ENCODE assay signal across 24 cellular contexts in genomic region chr18:63515279-63515678, GRCh38. TPM values are rescaled to one million over a fixed set of nuclear protein-coding genes. Genes with fewer than 3 reads are reported as not detected.
A peak's percentile ranks its signal among the peaks of the same experiment; 100 is the strongest.
DNase-seq lines count a peak whose midpoint lies in the region; ATAC-seq and TF ChIP-seq lines count a peak whose summit lies in the region.
"Had no signal": no experiment of that assay in that cellular context is flagged by ENCODE, and none has a peak within 500 bp of the region (broad histone marks: within the 10 kb centered on the region; RNA-seq: fewer than 3 reads in every experiment).

No MANE protein-coding gene starts in this region.

- H3K9me3 ChIP-seq in OCI-LY3 (ENCODE audit: insufficient read depth, low read length) (no peaks in the 10 kb centered on the region), fibroblast of lung (ENCODE audit: control insufficient read depth, insufficient read depth, low read depth, low read length) (no peaks in the 10 kb centered on the region), thoracic aorta (no peaks in the 10 kb centered on the region), uterus (no peaks in the 10 kb centered on the region)
- H3K9me3 ChIP-seq: heart left ventricle, tibial nerve had no signal

- TF ChIP-seq POLR2A in uterus (IDR thresholded peaks at IDR 0.05) = no peak

- intact Hi-C loops in cardiac septum (cut with DNase I) = loop anchor here (5.0 to 10.0 kb wide), 2 partner anchors 62 to 330 kb away; no protein-coding TSS in a partner anchor
- intact Hi-C loops in uterus (cut with DNase I; ENCODE audit: low total_unique reads) = no loop called here

- H3K4me2 ChIP-seq in OCI-LY3 (ENCODE audit: low read length) = no peak overlapping the region
- H3K4me2 ChIP-seq in fibroblast of lung (ENCODE audit: extremely low read depth, insufficient read depth, low read length) = no peak overlapping the region

- H3K4me1 ChIP-seq in OCI-LY3 (ENCODE audit: low read length) (peaks cover 4% of the 10 kb centered on the region), fibroblast of lung (ENCODE audit: control insufficient read depth, extremely low read depth, insufficient read depth, low read length) (no peaks in the 10 kb centered on the region), thoracic aorta (ENCODE audit: control insufficient read depth in 1 of 2, low read depth in 2 of 2) (no peaks in the 10 kb centered on the region), uterus (no peaks in the 10 kb centered on the region)
- H3K4me1 ChIP-seq: heart left ventricle had no signal

- H4K20me1 ChIP-seq in OCI-LY3 (ENCODE audit: insufficient read depth, low read length) (no peaks in the 10 kb centered on the region), fibroblast of lung (ENCODE audit: control insufficient read depth, extremely low read depth, insufficient read depth, low read length) (no peaks in the 10 kb centered on the region)

- H3K79me2 ChIP-seq in OCI-LY3 (ENCODE audit: low read length) (no peaks in the 10 kb centered on the region), fibroblast of lung (ENCODE audit: control insufficient read depth, insufficient read depth, low read length) (no peaks in the 10 kb centered on the region)

- peak; percentile 9 for DNase-seq in NCI-H82 (lab: John Stamatoyannopoulos, UW)
- no peak for DNase-seq in NCI-H82 treated with DMSO at 0.1 percent for 48 hours (lab: John Stamatoyannopoulos, UW; ENCODE audit: unreplicated experiment)
- no peak for DNase-seq in fibroblast of lung (ENCODE audit: low read depth in 2 of 2)
- no peak for DNase-seq in thoracic aorta (ENCODE audit: low spot score)
- DNase-seq in cardiac septum (ENCODE audit: low spot score) = no peak
- DNase-seq in SKM-1 treated with dmso at 0.1 percent for 144 hours (lab: John Stamatoyannopoulos, UW; ENCODE audit: unreplicated experiment) = no peak
- DNase-seq in uterus = no peak
- DNase-seq: activated CD4-positive, alpha-beta T cell treated with anti-CD3 and anti-CD28 coated beads, Interleukin-2, amount 50 U/mL, for 48 hours; activated naive CD4-positive, alpha-beta T cell treated with anti-CD3 and anti-CD28 coated beads, Interleukin-2, amount 10 ng/mL, durations not matched to agents 7 days and 5 days; activated T-cell treated with anti-CD3 and anti-CD28 coated beads, Interleukin-2, amount 50 U/mL, for 1 hour; CD4-positive, CD25-positive, alpha-beta regulatory T cell; dermis blood vessel endothelial cell; heart left ventricle; NCI-H1092; NCI-H2107; NCI-H748 treated with DMSO at 0.1 percent for 48 hours had no signal

- H3K27ac ChIP-seq in OCI-LY3 (ENCODE audit: low read length) (no peak overlapping the region), fibroblast of lung (ENCODE audit: insufficient read depth, low read length) (no peak overlapping the region), thoracic aorta (no peak overlapping the region), uterus (no peak overlapping the region)
- H3K27ac ChIP-seq: heart left ventricle, RWPE1, tibial nerve had no signal

- no peak overlapping the region for H3K4me3 ChIP-seq in OCI-LY3 (ENCODE audit: low read length)
- H3K4me3 ChIP-seq in fibroblast of lung (replicated peaks in 1 of 4; ENCODE audit: control extremely low read depth in 1 of 4, insufficient read depth in 1 of 4, low read depth in 3 of 4, low read length in 4 of 4) = no peak overlapping the region
- no peak overlapping the region for H3K4me3 ChIP-seq in thoracic aorta
- H3K4me3 ChIP-seq in uterus = no peak overlapping the region
- H3K4me3 ChIP-seq: heart left ventricle, tibial nerve had no signal

- TF ChIP-seq CTCF in OCI-LY3 (IDR thresholded peaks at IDR 0.05; ENCODE audit: low read depth, low read length) = no peak
- peak; percentile 13 to 30 for TF ChIP-seq CTCF in fibroblast of lung (conservative IDR thresholded peaks at IDR 0.05 in 1 of 2, IDR thresholded peaks at IDR 0.05 in 1 of 2; ENCODE audit: low read depth in 1 of 2, low read length in 2 of 2)
- peak; percentile 9 for TF ChIP-seq CTCF in thoracic aorta (IDR thresholded peaks at IDR 0.05)
- no peak for TF ChIP-seq CTCF in uterus (IDR thresholded peaks at IDR 0.05)

- H3K27me3 ChIP-seq in OCI-LY3 (ENCODE audit: low read depth, low read length) (peaks cover 17% of the 10 kb centered on the region; the same call in 1 of the 2 replicates), fibroblast of lung (ENCODE audit: control insufficient read depth, insufficient read depth, low read length) (no peaks in the 10 kb centered on the region), thoracic aorta (replicated peaks; ENCODE audit: insufficient read depth) (no peaks in the 10 kb centered on the region), uterus (no peaks in the 10 kb centered on the region)
- H3K27me3 ChIP-seq: tibial nerve had no signal

- no peak for ATAC-seq in thoracic aorta (ENCODE audit: insufficient number of reproducible peaks, low FRiP score, low read depth)
- ATAC-seq: heart left ventricle; stimulated activated memory B cell treated with anti-CD40 and anti-IgM and Interleukin-4, amounts not matched to agents 10 μg/mL and 1 μg/mL and 100 μg/mL, for 72 hours had no signal

- H3K36me3 ChIP-seq in OCI-LY3 (replicated peaks; ENCODE audit: low read depth, low read length) = no peaks in the 10 kb centered on the region
- no peaks in the 10 kb centered on the region for H3K36me3 ChIP-seq in fibroblast of lung (ENCODE audit: control insufficient read depth, insufficient read depth, low read length)
- H3K36me3 ChIP-seq in thoracic aorta = no peaks in the 10 kb centered on the region
- H3K36me3 ChIP-seq in uterus = no peaks in the 10 kb centered on the region
- H3K36me3 ChIP-seq: heart left ventricle, tibial nerve had no signal

- H2AFZ ChIP-seq in OCI-LY3 (ENCODE audit: low read depth, low read length) (peak overlapping the region; percentile 21; the same call in 1 of the 2 replicates), fibroblast of lung (ENCODE audit: low read length) (no peak overlapping the region)

- no peak overlapping the region for H3K9ac ChIP-seq in OCI-LY3 (ENCODE audit: low read length)
- no peak overlapping the region for H3K9ac ChIP-seq in fibroblast of lung (ENCODE audit: insufficient read depth, low read length)

RNA-seq across cellular contexts. Expression of gene SERPINB12, which starts 26.9 kb away (rescaled TPM):
- not detected in 2 replicates for total RNA-seq in fibroblast of lung
- polyA plus RNA-seq in fibroblast of lung = 0.07 TPM in 1 of 2 replicates, not detected in the other
- polyA plus RNA-seq in fibroblast of lung (2012) = not detected in 2 replicates
- polyA minus RNA-seq in fibroblast of lung (ENCODE audit: low replicate concordance) = not detected in 2 replicates
- not detected for total RNA-seq in thoracic aorta
- not detected for total RNA-seq in cardiac septum
- total RNA-seq in uterus = not detected
- total RNA-seq: A172; CD4-positive, CD25-positive, alpha-beta regulatory T cell; Daoy; dermis blood vessel endothelial cell; heart left ventricle; renal cortical epithelial cell; tibial nerve had no signal
- polyA plus RNA-seq: CD4-positive, CD25-positive, alpha-beta regulatory T cell; heart left ventricle; neural cell had no signal

RNA-seq across cellular contexts. Expression of gene SERPINB5, which starts 38.5 kb away (rescaled TPM):
- total RNA-seq in fibroblast of lung = not detected in 2 replicates
- 0.02 and 0.05 TPM in 2 replicates for polyA plus RNA-seq in fibroblast of lung
- polyA plus RNA-seq in fibroblast of lung (2012) = not detected in 2 replicates
- 0.26 TPM in 1 of 2 replicates, not detected in the other for polyA minus RNA-seq in fibroblast of lung (ENCODE audit: low replicate concordance)
- total RNA-seq in thoracic aorta = under 1 TPM; 0.41 to 0.63 TPM
- total RNA-seq in cardiac septum = not detected
- under 1 TPM in 1 of 4 donors, not detected in 3; 0.69 TPM for total RNA-seq in uterus
- total RNA-seq: A172; CD4-positive, CD25-positive, alpha-beta regulatory T cell; Daoy; heart left ventricle; tibial nerve had no signal
- polyA plus RNA-seq: CD4-positive, CD25-positive, alpha-beta regulatory T cell; heart left ventricle; neural cell had no signal

Comparison
In these comparisons a context has a peak if more than half of its experiments do, and no peak if none do; other contexts are left out.
1. CTCF ChIP-seq: peak in fibroblast of lung (2 of 2) and thoracic aorta (single experiment); none in OCI-LY3 (single experiment) and uterus (0 of 4).